ENCODE assay signal across 22 cellular contexts in the genomic region with DNA sequence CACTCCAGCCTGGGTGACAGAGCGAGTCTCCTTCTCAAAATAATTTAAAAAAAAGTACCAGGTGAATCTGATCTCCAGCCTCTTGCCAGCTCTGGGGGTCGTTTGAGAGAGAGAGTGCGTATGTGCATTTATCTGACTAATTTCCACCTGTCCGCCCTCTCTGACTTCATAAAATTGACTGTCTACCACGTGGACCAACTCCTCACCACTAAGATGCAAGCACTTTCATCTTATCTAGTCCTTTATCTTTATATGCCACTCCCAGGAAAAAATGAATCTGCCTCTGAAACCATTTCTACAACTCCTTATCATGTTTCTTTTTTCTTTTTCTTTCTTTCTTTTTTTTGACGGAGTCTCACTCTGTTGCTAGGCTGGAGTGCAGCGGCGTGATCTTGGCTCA. TPM values are rescaled to one million over a fixed set of nuclear protein-coding genes. Genes with fewer than 3 reads are reported as not detected.
DNase-seq lines count a peak whose midpoint lies in the region; ATAC-seq, FAIRE-seq and TF ChIP-seq lines count a peak whose summit lies in the region.
"Had no signal": no experiment of that assay in that cellular context is flagged by ENCODE, and none has a peak within 500 bp of the region (broad histone marks: within the 10 kb centered on the region; RNA-seq: fewer than 3 reads in every experiment).

No MANE protein-coding gene starts in this region.

- no peak overlapping the region for H3K4me2 ChIP-seq in K562 (ENCODE audit: insufficient read depth, low read length)
- H3K4me2 ChIP-seq: BLaER1, GM23338 had no signal

- FAIRE-seq in K562 (lab: Jason Lieb, UNC): no peak
- no peak for FAIRE-seq in D721Med (lab: Jason Lieb, UNC)
- FAIRE-seq: A204.1, GM12891, GM18507, H54 had no signal

- no peak overlapping the region for H3K4me3 ChIP-seq in K562
- H3K4me3 ChIP-seq: BLaER1, GM23338, HAP-1 had no signal

- no peaks in the 10 kb centered on the region; the same call in 1 of the 2 replicates for H3K9me3 ChIP-seq in K562 (replicated peaks; ENCODE audit: control insufficient read depth, insufficient read depth, low read depth, low read length)
- H3K9me3 ChIP-seq: Caco-2 had no signal

- H2AFZ ChIP-seq in K562 (ENCODE audit: low read depth, low read length): no peak overlapping the region
- H2AFZ ChIP-seq: GM23338 had no signal

- no peak for TF ChIP-seq POLR2A in K562 (conservative IDR thresholded peaks at IDR 0.05)

- no peaks in the 10 kb centered on the region for H4K20me1 ChIP-seq in K562 (replicated peaks; ENCODE audit: control insufficient read depth, insufficient read depth, low read length)
- H4K20me1 ChIP-seq: BLaER1 had no signal

- H3K27ac ChIP-seq in K562 (ENCODE audit: extremely low read depth, low read depth, low read length): no peak overlapping the region
- H3K27ac ChIP-seq: BLaER1, C4-2B had no signal

- H3K36me3 Mint-ChIP-seq in mesothelial cell of epicardium: peaks cover 28% of the 10 kb centered on the region
- H3K36me3 Mint-ChIP-seq: CD4-positive, CD25-positive, alpha-beta regulatory T cell; CD8-positive, alpha-beta T cell had no signal

- no peaks in the 10 kb centered on the region for H3K27me3 ChIP-seq in K562 (ENCODE audit: control insufficient read depth in 2 of 2, insufficient read depth in 2 of 2, low read length in 2 of 2)
- H3K27me3 ChIP-seq: BLaER1 had no signal

- 55% methylated on average over 6 of the region's 8 CpGs for WGBS in K562 (ENCODE audit: insufficient coverage, low coverage, missing lambda C conversion rate)

- POLR2A ChIA-PET in K562 (lab: Yijun Ruan, JAX) (no interaction called here), GM10248 (lab: Yijun Ruan, JAX) (no interaction called here)

- no peaks in the 10 kb centered on the region for H3K9me1 ChIP-seq in K562 (ENCODE audit: control insufficient read depth, insufficient read depth, low read length)

- H3K4me3 Mint-ChIP-seq in mesothelial cell of epicardium: no peak overlapping the region
- H3K4me3 Mint-ChIP-seq: B cell; CD4-positive, CD25-positive, alpha-beta regulatory T cell; CD8-positive, alpha-beta T cell; GM23338 had no signal

- intact Hi-C loops in K562 (cut with micrococcal nuclease): no loop called here

- TF ChIP-seq CTCF in K562 (IDR thresholded peaks at IDR 0.05 in 2 of 3, conservative IDR thresholded peaks at IDR 0.05 in 1 of 3; ENCODE audit: insufficient read depth in 2 of 3, low read depth in 1 of 3, low read length in 3 of 3): no peak
- TF ChIP-seq CTCF in mesothelial cell of epicardium (IDR thresholded peaks at IDR 0.05; ENCODE audit: unreplicated experiment): no peak
- no peak for TF ChIP-seq CTCF in D721Med (IDR thresholded peaks at IDR 0.05; ENCODE audit: insufficient read depth, missing control alignments)
- TF ChIP-seq CTCF in GM10248 (IDR thresholded peaks at IDR 0.05; ENCODE audit: control extremely low read depth, extremely low read depth, low read depth, missing control alignments): no peak

- peaks cover 0 to 8% of the 10 kb centered on the region in 2 experiments; a peak in 3 of 5 replicates for H3K4me1 ChIP-seq in K562 (replicated peaks in 1 of 2; ENCODE audit: control insufficient read depth in 2 of 2, insufficient read depth in 2 of 2, low read length in 2 of 2)
- H3K4me1 ChIP-seq: Caco-2, HAP-1 had no signal

- ATAC-seq in K562: no peak
- ATAC-seq: CD8-positive, alpha-beta T cell; GM23338 had no signal

- H3K4me1 Mint-ChIP-seq in mesothelial cell of epicardium: peaks cover 48% of the 10 kb centered on the region
- H3K4me1 Mint-ChIP-seq: B cell; CD4-positive, CD25-positive, alpha-beta regulatory T cell; GM23338 had no signal

- TF ChIP-seq EP300 in K562 (IDR thresholded peaks at IDR 0.05; ENCODE audit: low read length): no peak

- TF ChIP-seq RAD21 in K562 (CRISPR knock-in tag; conservative IDR thresholded peaks at IDR 0.05 in 1 of 2, IDR thresholded peaks at IDR 0.05 in 1 of 2): no peak

- peak overlapping the region; percentile 64 for H3K27ac Mint-ChIP-seq in mesothelial cell of epicardium
- H3K27ac Mint-ChIP-seq: B cell; CD4-positive, CD25-positive, alpha-beta regulatory T cell; CD8-positive, alpha-beta T cell; GM23338 had no signal

- CTCF ChIA-PET in K562 (lab: Yijun Ruan, JAX; ENCODE audit: low intra/inter-chr PET ratio): no interaction called here
- CTCF ChIA-PET in GM10248 (lab: Yijun Ruan, JAX): interaction anchor here (0.7 kb wide), 1 partner anchor 20 kb away, joined by 3 read pairs; no protein-coding TSS in a partner anchor

- H3K9me3 Mint-ChIP-seq in mesothelial cell of epicardium: peaks cover 15% of the 10 kb centered on the region
- H3K9me3 Mint-ChIP-seq: GM23338 had no signal

- no peaks in the 10 kb centered on the region for H3K27me3 Mint-ChIP-seq in mesothelial cell of epicardium (ENCODE audit: low read depth)

- H3K9ac ChIP-seq in K562 (ENCODE audit: insufficient read depth in 1 of 2, low read depth in 2 of 2, low read length in 2 of 2): no peak overlapping the region
- H3K9ac ChIP-seq: BLaER1 had no signal

- no TSS peak for BruUV-seq in K562 (replicated peaks; lab: Mats Ljungman, UMichigan)

- in situ Hi-C loops in K562 (cut with MboI): no loop called here

- peaks cover 6% of the 10 kb centered on the region; the same call in 1 of the 3 replicates for H3K36me3 ChIP-seq in K562 (ENCODE audit: control insufficient read depth, insufficient read depth, low read length)
- H3K36me3 ChIP-seq: BLaER1, HAP-1 had no signal

- H3K79me2 ChIP-seq in K562 (ENCODE audit: control insufficient read depth, insufficient read depth, low read length): no peaks in the 10 kb centered on the region

- DNase-seq in NCI-H226 (peak; percentile 34), K562 (ENCODE audit: extremely low read depth in 1 of 4, low spot score in 3 of 4) (no peak), mesothelial cell of epicardium (ENCODE audit: low spot score in 2 of 2, unreplicated experiment in 2 of 2) (no peak), D721Med (ENCODE audit: insufficient read length, low spot score) (no peak), middle frontal gyrus (ENCODE audit: extremely low spot score, low spot score) (no peak), GM10248 (ENCODE audit: extremely low spot score) (no peak)
- DNase-seq: Caco-2; CD4-positive, CD25-positive, alpha-beta regulatory T cell; CD8-positive, alpha-beta T cell; DMS 273 treated with DMSO at 0.1 percent for 48 hours; DMS79; EL; GDM1 had no signal

TF ChIP-seq in K562, 482 proteins besides CTCF, POLR2A, EP300 and RAD21:
- no peak for TF ChIP-seq ZNF408 (CRISPR knock-in tag; IDR thresholded peaks at IDR 0.05; ENCODE audit: low read depth)
- peak; percentile 11 for TF ChIP-seq MEIS2 (IDR thresholded peaks at IDR 0.05; ENCODE audit: partially characterized antibody)

RNA-seq across cellular contexts. Expression of gene HS3ST3A1, which starts 55.8 kb away (rescaled TPM):
- total RNA-seq in K562 (2011; cell fraction: chromatin; rRNA removed; ENCODE audit: low replicate concordance): 3.4 and 11.5 TPM in 2 replicates
- total RNA-seq in K562 (2011; cell fraction: nucleolus; rRNA removed): 17.2 and 19.7 TPM in 2 replicates
- 7.4 and 8.5 TPM in 2 replicates for total RNA-seq in K562 (2011; cell fraction: nucleoplasm; rRNA removed)
- total RNA-seq in K562 (2014; rRNA removed): 14.8 and 18.5 TPM in 2 replicates
- total RNA-seq in K562 (2014; rRNA removed; fragmentation: Illumina TruSeq; extraction: Trizol): 1.2 and 1.5 TPM in 2 replicates
- total RNA-seq in K562 (2015; rRNA removed; fragmentation: Illumina TruSeq; extraction: Trizol): 8.0 and 8.1 TPM in 2 replicates
- total RNA-seq in K562 (2021): 11.7 and 12.0 TPM in 2 replicates
- polyA plus RNA-seq in K562 (2011; rRNA removed): 2.3 TPM in 2 replicates
- polyA plus RNA-seq in K562 (2011; cell fraction: cytosol; rRNA removed): 5.0 and 13.1 TPM in 2 replicates
- 2.2 and 4.5 TPM in 2 replicates for polyA plus RNA-seq in K562 (2011; cell fraction: nucleus; rRNA removed)
- polyA plus RNA-seq in K562 (2012): 5.5 and 6.8 TPM in 2 replicates
- 1.7 and 9.6 TPM in 2 replicates for polyA plus RNA-seq in K562 (2014; fragmentation: Illumina TruSeq; extraction: Trizol)
- polyA plus RNA-seq in K562 (2014; fragmentation: Nextera tagmentation; extraction: Ambion mirVana): under 1 TPM; 0.25 to 0.39 TPM
- 6.6 and 9.1 TPM in 2 replicates for polyA plus RNA-seq in K562 (2014; rRNA removed)
- 0.33 and 1.4 TPM in 2 replicates for polyA minus RNA-seq in K562 (2011; rRNA and poly(A)+ RNA removed)
- polyA minus RNA-seq in K562 (2011; cell fraction: cytosol; rRNA and poly(A)+ RNA removed): 11.8 and 18.3 TPM in 2 replicates
- polyA minus RNA-seq in K562 (2011; cell fraction: nucleus; rRNA and poly(A)+ RNA removed): 10.0 and 15.2 TPM in 2 replicates
- total RNA-seq in mesothelial cell of epicardium: 8.8 to 10.2 TPM (median 10.2 TPM) in 3 replicates
- total RNA-seq: Caco-2; CD8-positive, alpha-beta T cell had no signal
